Comparison of ENCODE assay signal across 13 cellular contexts in the genomic region with DNA sequence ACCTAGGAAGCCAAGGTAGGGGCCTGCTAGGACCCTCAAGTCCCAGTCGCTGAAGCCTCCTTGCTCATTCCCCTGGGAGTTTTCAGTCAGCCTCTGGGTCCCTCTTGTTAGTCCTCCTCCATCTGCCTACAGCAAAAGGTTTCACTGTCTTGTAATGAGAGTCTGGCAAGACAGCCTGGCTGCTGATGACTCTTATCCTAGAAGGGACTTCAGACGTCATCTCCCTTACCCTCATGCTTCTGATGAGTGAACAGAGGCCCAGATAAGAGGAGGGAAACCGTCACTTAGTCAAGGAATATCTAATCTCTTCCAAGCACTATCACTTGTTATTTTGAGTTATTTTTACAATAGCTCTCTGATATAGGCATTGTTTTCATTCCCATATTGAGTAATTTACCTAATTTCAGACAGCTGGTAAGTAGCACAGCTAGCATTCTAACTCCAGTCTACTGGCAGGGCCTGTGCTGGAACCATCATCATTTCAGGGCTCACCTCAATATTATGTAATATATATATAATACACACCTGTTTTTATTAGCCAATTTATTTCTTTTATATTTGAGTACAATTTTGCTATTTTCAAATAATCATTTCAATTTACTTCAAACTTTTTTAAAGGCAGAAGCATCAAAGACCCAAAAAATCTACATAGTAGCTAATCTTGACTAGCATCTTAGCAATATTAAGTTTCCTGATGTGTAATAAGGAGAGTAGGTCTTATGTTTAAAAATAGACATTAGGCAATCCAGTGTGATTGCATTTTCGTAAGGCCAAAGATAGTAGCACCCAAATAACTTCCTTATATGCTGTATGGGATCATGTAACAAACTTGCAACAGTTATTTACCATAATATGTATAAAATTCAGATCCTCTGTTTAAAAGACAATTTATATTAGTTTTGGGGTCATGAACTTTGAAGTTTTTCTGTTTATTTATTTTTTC. TPM values are rescaled to one million over a fixed set of nuclear protein-coding genes. Genes with fewer than 3 reads are reported as not detected.
DNase-seq lines count a peak whose midpoint lies in the region; ATAC-seq, FAIRE-seq and TF ChIP-seq lines count a peak whose summit lies in the region.
"Had no signal": no experiment of that assay in that cellular context is flagged by ENCODE, and none has a peak within 500 bp of the region (broad histone marks: within the 10 kb centered on the region; RNA-seq: fewer than 3 reads in every experiment).

No MANE protein-coding gene starts in this region.

- 20% methylated on average over 4 of the region's 4 CpGs for WGBS in K562 (ENCODE audit: insufficient coverage, low coverage, missing lambda C conversion rate)
- 98% methylated on average over 2 of the region's 4 CpGs for WGBS in mesenchymal stem cell

- peak; percentile 51 for TF ChIP-seq EP300 in K562 (IDR thresholded peaks at IDR 0.05; ENCODE audit: low read length)

- no peaks in the 10 kb centered on the region for H3K9me3 Mint-ChIP-seq in glutamatergic neuron (ENCODE audit: unreplicated experiment)
- no peaks in the 10 kb centered on the region for H3K9me3 Mint-ChIP-seq in osteocyte (ENCODE audit: unreplicated experiment)
- H3K9me3 Mint-ChIP-seq: activated CD4-positive, alpha-beta T cell treated with anti-CD3 and anti-CD28 coated beads, Interleukin-2, amount 10 ng/mL, durations not matched to agents 7 days and 5 days; activated naive CD4-positive, alpha-beta T cell treated with anti-CD3 and anti-CD28 coated beads, Interleukin-2, amount 10 ng/mL, durations not matched to agents 7 days and 5 days had no signal

- POLR2A ChIA-PET in K562 (lab: Yijun Ruan, JAX): interaction anchor here (0.6 to 1.6 kb wide), 3 partner anchors 8 to 70 kb away, joined by 3 to 6 read pairs (median 4); a partner anchor contains a TSS

- no peaks in the 10 kb centered on the region for H3K4me1 Mint-ChIP-seq in glutamatergic neuron (ENCODE audit: low read depth, unreplicated experiment)
- no peaks in the 10 kb centered on the region for H3K4me1 Mint-ChIP-seq in osteocyte (ENCODE audit: unreplicated experiment)

- no peak overlapping the region for H2BK12ac ChIP-seq in mesenchymal stem cell (ENCODE audit: low read length in 2 of 2)

- no peak overlapping the region for H3K18ac ChIP-seq in mesenchymal stem cell (ENCODE audit: low read depth in 1 of 2, low read length in 2 of 2)

- H3K4me3 ChIP-seq in KMS-11 (IDR thresholded peaks at IDR 0.05; ENCODE audit: insufficient read depth, low read depth, low read length) (no peak overlapping the region), K562 (no peak overlapping the region), mesenchymal stem cell (ENCODE audit: insufficient read depth in 1 of 2, low read depth in 1 of 2, low read length in 2 of 2) (no peak overlapping the region)

- H3K36me3 ChIP-seq in KMS-11 (ENCODE audit: insufficient read depth): no peaks in the 10 kb centered on the region
- H3K36me3 ChIP-seq in K562 (ENCODE audit: control insufficient read depth, insufficient read depth, low read length): no peaks in the 10 kb centered on the region
- H3K36me3 ChIP-seq in mesenchymal stem cell (ENCODE audit: control insufficient read depth in 1 of 2, insufficient read depth in 2 of 2, low read depth in 1 of 2, low read length in 2 of 2): no peaks in the 10 kb centered on the region

- H3K9ac ChIP-seq in KMS-11: no peak overlapping the region; the same call in 1 of the 2 replicates
- no peak overlapping the region for H3K9ac ChIP-seq in K562 (ENCODE audit: insufficient read depth in 1 of 2, low read depth in 2 of 2, low read length in 2 of 2)
- peak overlapping the region; percentile 37 for H3K9ac ChIP-seq in mesenchymal stem cell (ENCODE audit: low read length)

- no peaks in the 10 kb centered on the region for H3K9me1 ChIP-seq in K562 (ENCODE audit: control insufficient read depth, insufficient read depth, low read length)

- H3K4me1 ChIP-seq in KMS-11 (ENCODE audit: low read depth, poor library complexity, severe bottlenecking) (peaks cover 86% of the 10 kb centered on the region), K562 (replicated peaks in 1 of 2; ENCODE audit: control insufficient read depth in 2 of 2, insufficient read depth in 2 of 2, low read length in 2 of 2) (peaks cover 3 to 12% of the 10 kb centered on the region in 2 experiments; a peak in 3 of 5 replicates), mesenchymal stem cell (ENCODE audit: control insufficient read depth, insufficient read depth, low read depth, low read length) (no peaks in the 10 kb centered on the region)

- H3K4me3 Mint-ChIP-seq in glutamatergic neuron (ENCODE audit: unreplicated experiment) (no peak overlapping the region), osteocyte (ENCODE audit: unreplicated experiment) (no peak overlapping the region)
- H3K4me3 Mint-ChIP-seq: activated CD4-positive, alpha-beta T cell treated with anti-CD3 and anti-CD28 coated beads, Interleukin-2, amount 10 ng/mL, durations not matched to agents 7 days and 5 days; activated naive CD4-positive, alpha-beta T cell treated with anti-CD3 and anti-CD28 coated beads, Interleukin-2, amount 10 ng/mL, durations not matched to agents 7 days and 5 days had no signal

- H3K79me1 ChIP-seq in mesenchymal stem cell (replicated peaks; ENCODE audit: low read length, poor library complexity, severe bottlenecking): peaks cover 3% of the 10 kb centered on the region

- no peak for TF ChIP-seq POLR2A in K562 (conservative IDR thresholded peaks at IDR 0.05)

- H3K36me3 Mint-ChIP-seq in glutamatergic neuron (ENCODE audit: unreplicated experiment) (no peaks in the 10 kb centered on the region), osteocyte (ENCODE audit: unreplicated experiment) (no peaks in the 10 kb centered on the region)
- H3K36me3 Mint-ChIP-seq: activated naive CD4-positive, alpha-beta T cell treated with anti-CD3 and anti-CD28 coated beads, Interleukin-2, amount 10 ng/mL, durations not matched to agents 7 days and 5 days had no signal

- BruUV-seq in K562 (replicated peaks; lab: Mats Ljungman, UMichigan): no TSS peak

- H3K4ac ChIP-seq in mesenchymal stem cell (ENCODE audit: low read depth in 1 of 2, low read length in 2 of 2): no peak overlapping the region

- FAIRE-seq in K562 (lab: Jason Lieb, UNC): peak; percentile 74

- H3K27ac ChIP-seq in KMS-11: peak overlapping the region; percentile 26; the same call in 1 of the 2 replicates
- H3K27ac ChIP-seq in K562 (ENCODE audit: extremely low read depth, low read depth, low read length): no peak overlapping the region; the same call in 2 of the 3 replicates
- no peak overlapping the region for H3K27ac ChIP-seq in mesenchymal stem cell (ENCODE audit: low read length, poor library complexity, severe bottlenecking)

- H2AK5ac ChIP-seq in mesenchymal stem cell (ENCODE audit: low read length, severe bottlenecking): no peak overlapping the region

- no peak overlapping the region for H2BK15ac ChIP-seq in mesenchymal stem cell (ENCODE audit: low read depth, poor library complexity, severe bottlenecking)

- CTCF ChIA-PET in K562 (lab: Yijun Ruan, JAX; ENCODE audit: low intra/inter-chr PET ratio): no interaction called here

- H4K20me1 ChIP-seq in KMS-11 (ENCODE audit: insufficient read depth) (no peaks in the 10 kb centered on the region), K562 (replicated peaks; ENCODE audit: control insufficient read depth, insufficient read depth, low read length) (no peaks in the 10 kb centered on the region)

- H2BK5ac ChIP-seq in mesenchymal stem cell (ENCODE audit: low read depth, low read length, poor library complexity, severe bottlenecking): no peak overlapping the region

- no peaks in the 10 kb centered on the region for H3K27me3 Mint-ChIP-seq in glutamatergic neuron (ENCODE audit: unreplicated experiment)
- no peaks in the 10 kb centered on the region for H3K27me3 Mint-ChIP-seq in osteocyte (ENCODE audit: unreplicated experiment)
- H3K27me3 Mint-ChIP-seq: activated CD4-positive, alpha-beta T cell treated with anti-CD3 and anti-CD28 coated beads, Interleukin-2, amount 10 ng/mL, durations not matched to agents 7 days and 5 days; activated naive CD4-positive, alpha-beta T cell treated with anti-CD3 and anti-CD28 coated beads, Interleukin-2, amount 10 ng/mL, durations not matched to agents 7 days and 5 days had no signal

- H2AFZ ChIP-seq in KMS-11 (ENCODE audit: low read depth) (no peak overlapping the region), K562 (ENCODE audit: low read depth, low read length) (peak overlapping the region; percentile 34; the same call in 1 of the 2 replicates), mesenchymal stem cell (ENCODE audit: low read depth, low read length) (no peak overlapping the region)

- TF ChIP-seq CTCF in KMS-11 (conservative IDR thresholded peaks at IDR 0.05; ENCODE audit: low read depth, low read length): no peak
- no peak for TF ChIP-seq CTCF in K562 (IDR thresholded peaks at IDR 0.05 in 2 of 3, conservative IDR thresholded peaks at IDR 0.05 in 1 of 3; ENCODE audit: insufficient read depth in 2 of 3, low read depth in 1 of 3, low read length in 3 of 3)
- TF ChIP-seq CTCF in glutamatergic neuron (IDR thresholded peaks at IDR 0.05; ENCODE audit: partially characterized antibody, unreplicated experiment): no peak
- TF ChIP-seq CTCF in osteocyte (IDR thresholded peaks at IDR 0.05): no peak

- no peak overlapping the region for H3K14ac ChIP-seq in mesenchymal stem cell (ENCODE audit: low read length in 2 of 2)

- H3K27ac Mint-ChIP-seq in glutamatergic neuron (ENCODE audit: unreplicated experiment) (no peak overlapping the region), osteocyte (ENCODE audit: unreplicated experiment) (no peak overlapping the region)
- H3K27ac Mint-ChIP-seq: activated CD4-positive, alpha-beta T cell treated with anti-CD3 and anti-CD28 coated beads, Interleukin-2, amount 10 ng/mL, durations not matched to agents 7 days and 5 days; activated naive CD4-positive, alpha-beta T cell treated with anti-CD3 and anti-CD28 coated beads, Interleukin-2, amount 10 ng/mL, durations not matched to agents 7 days and 5 days had no signal

- intact Hi-C loops in K562 (cut with micrococcal nuclease): loop anchor here (5.0 to 10.0 kb wide), 2 partner anchors 75 to 387 kb away; no protein-coding TSS in a partner anchor

- peak; percentile 79 for ATAC-seq in K562

- H3K9me3 ChIP-seq in K562 (replicated peaks; ENCODE audit: control insufficient read depth, insufficient read depth, low read depth, low read length) (no peaks in the 10 kb centered on the region), mesenchymal stem cell (ENCODE audit: control insufficient read depth, low read length) (no peaks in the 10 kb centered on the region)

- H4K8ac ChIP-seq in mesenchymal stem cell (ENCODE audit: low read length): no peak overlapping the region

- H2BK120ac ChIP-seq in mesenchymal stem cell (ENCODE audit: low read depth, low read length): no peak overlapping the region

- DNase-seq in ELR (ENCODE audit: low read depth) (peak; percentile 7), K562 (ENCODE audit: extremely low read depth in 1 of 4, low spot score in 3 of 4) (peak in 3 of 4 experiments; percentile 14 to 76 (median 59)), mesenchymal stem cell (peak; percentile 43), NCI-H1092 treated with DMSO at 0.1 percent for 48 hours (lab: John Stamatoyannopoulos, UW) (no peak), glutamatergic neuron (no peak), hippocampal formation (lab: John Stamatoyannopoulos, UW) (no peak), osteocyte (ENCODE audit: extremely low spot score, unreplicated experiment) (no peak)
- DNase-seq: activated CD4-positive, alpha-beta T cell treated with anti-CD3 and anti-CD28 coated beads, Interleukin-2, amount 10 ng/mL, durations not matched to agents 7 days and 5 days; activated naive CD4-positive, alpha-beta T cell treated with anti-CD3 and anti-CD28 coated beads, Interleukin-2, amount 10 ng/mL, durations not matched to agents 7 days and 5 days; NCI-H2107; SHP77; stimulated activated CD4-positive, alpha-beta T cell treated with anti-CD3 and anti-CD28 coated beads, Interleukin-4, amount 100 ng/mL, for 1 hour had no signal

- in situ Hi-C loops in K562 (cut with MboI): no loop called here

- no peak for TF ChIP-seq RAD21 in K562 (CRISPR knock-in tag; conservative IDR thresholded peaks at IDR 0.05 in 1 of 2, IDR thresholded peaks at IDR 0.05 in 1 of 2)

- peak overlapping the region; percentile 63 for H3K4me2 ChIP-seq in KMS-11
- H3K4me2 ChIP-seq in K562 (ENCODE audit: insufficient read depth, low read length): peak overlapping the region; percentile 43; the same call in 1 of the 2 replicates
- H3K4me2 ChIP-seq in mesenchymal stem cell (ENCODE audit: low read length, poor library complexity, severe bottlenecking): no peak overlapping the region

- no peak overlapping the region for H3K23ac ChIP-seq in mesenchymal stem cell (ENCODE audit: low read length in 2 of 2)

- no peak overlapping the region for H4K91ac ChIP-seq in mesenchymal stem cell (ENCODE audit: low read length)

- H3K27me3 ChIP-seq in KMS-11 (ENCODE audit: insufficient read depth, low read depth): no peaks in the 10 kb centered on the region
- H3K27me3 ChIP-seq in K562 (ENCODE audit: control insufficient read depth in 2 of 2, insufficient read depth in 2 of 2, low read length in 2 of 2): no peaks in the 10 kb centered on the region
- no peaks in the 10 kb centered on the region for H3K27me3 ChIP-seq in mesenchymal stem cell (ENCODE audit: control insufficient read depth in 1 of 2, insufficient read depth in 1 of 2, low read length in 2 of 2)

- H3K79me2 ChIP-seq in KMS-11 (ENCODE audit: insufficient read depth, low read depth): no peaks in the 10 kb centered on the region
- H3K79me2 ChIP-seq in K562 (ENCODE audit: control insufficient read depth, insufficient read depth, low read length): no peaks in the 10 kb centered on the region

RNA-seq across cellular contexts. Expression of a gene that starts 7.9 kb away (rescaled TPM):
- 0.21 and 1.0 TPM in 2 replicates for total RNA-seq in K562 (2011; cell fraction: chromatin; rRNA removed; ENCODE audit: low replicate concordance)
- 0.33 and 0.39 TPM in 2 replicates for total RNA-seq in K562 (2011; cell fraction: nucleolus; rRNA removed)
- 0.29 and 0.69 TPM in 2 replicates for total RNA-seq in K562 (2011; cell fraction: nucleoplasm; rRNA removed)
- total RNA-seq in K562 (2014; rRNA removed): 0.18 and 0.24 TPM in 2 replicates
- total RNA-seq in K562 (2014; rRNA removed; fragmentation: Illumina TruSeq; extraction: Trizol): 0.25 and 0.41 TPM in 2 replicates
- 0.45 and 0.51 TPM in 2 replicates for total RNA-seq in K562 (2015; rRNA removed; fragmentation: Illumina TruSeq; extraction: Trizol)
- 0.22 and 0.31 TPM in 2 replicates for total RNA-seq in K562 (2021)
- polyA plus RNA-seq in K562 (2011; rRNA removed): 0.25 and 0.50 TPM in 2 replicates
- polyA plus RNA-seq in K562 (2011; cell fraction: cytosol; rRNA removed): 0.18 and 0.30 TPM in 2 replicates
- polyA plus RNA-seq in K562 (2011; cell fraction: nucleus; rRNA removed): 0.74 and 1.2 TPM in 2 replicates
- polyA plus RNA-seq in K562 (2012): 0.30 and 0.31 TPM in 2 replicates
- polyA plus RNA-seq in K562 (2014; fragmentation: Illumina TruSeq; extraction: Trizol): 0.46 and 0.62 TPM in 2 replicates
- under 1 TPM; 0.32 to 0.48 TPM for polyA plus RNA-seq in K562 (2014; fragmentation: Nextera tagmentation; extraction: Ambion mirVana)
- polyA plus RNA-seq in K562 (2014; rRNA removed): 0.16 and 1.1 TPM in 2 replicates
- polyA minus RNA-seq in K562 (2011; rRNA and poly(A)+ RNA removed): 0.42 and 0.57 TPM in 2 replicates
- 0.09 TPM in 1 of 2 replicates, not detected in the other for polyA minus RNA-seq in K562 (2011; cell fraction: cytosol; rRNA and poly(A)+ RNA removed)
- 0.54 and 1.6 TPM in 2 replicates for polyA minus RNA-seq in K562 (2011; cell fraction: nucleus; rRNA and poly(A)+ RNA removed)
- polyA plus RNA-seq in mesenchymal stem cell (2013, experiment 1 of 2): 0.40 TPM
- polyA plus RNA-seq in mesenchymal stem cell (2013, experiment 2 of 2): 0.36 TPM
- total RNA-seq in glutamatergic neuron (ENCODE audit: unreplicated experiment): 0.74 TPM
- total RNA-seq in osteocyte: 0.16 and 0.39 TPM in 2 replicates

Comparison
In these comparisons a context has a peak if more than half of its experiments do, and no peak if none do; other contexts are left out.
1. DNase-seq: peak in ELR (single experiment), K562 (3 of 4) and mesenchymal stem cell (single experiment); none in NCI-H1092 treated with DMSO at 0.1 percent for 48 hours (single experiment), glutamatergic neuron (single experiment), hippocampal formation (0 of 2) and osteocyte (single experiment).